In the genomic region with DNA sequence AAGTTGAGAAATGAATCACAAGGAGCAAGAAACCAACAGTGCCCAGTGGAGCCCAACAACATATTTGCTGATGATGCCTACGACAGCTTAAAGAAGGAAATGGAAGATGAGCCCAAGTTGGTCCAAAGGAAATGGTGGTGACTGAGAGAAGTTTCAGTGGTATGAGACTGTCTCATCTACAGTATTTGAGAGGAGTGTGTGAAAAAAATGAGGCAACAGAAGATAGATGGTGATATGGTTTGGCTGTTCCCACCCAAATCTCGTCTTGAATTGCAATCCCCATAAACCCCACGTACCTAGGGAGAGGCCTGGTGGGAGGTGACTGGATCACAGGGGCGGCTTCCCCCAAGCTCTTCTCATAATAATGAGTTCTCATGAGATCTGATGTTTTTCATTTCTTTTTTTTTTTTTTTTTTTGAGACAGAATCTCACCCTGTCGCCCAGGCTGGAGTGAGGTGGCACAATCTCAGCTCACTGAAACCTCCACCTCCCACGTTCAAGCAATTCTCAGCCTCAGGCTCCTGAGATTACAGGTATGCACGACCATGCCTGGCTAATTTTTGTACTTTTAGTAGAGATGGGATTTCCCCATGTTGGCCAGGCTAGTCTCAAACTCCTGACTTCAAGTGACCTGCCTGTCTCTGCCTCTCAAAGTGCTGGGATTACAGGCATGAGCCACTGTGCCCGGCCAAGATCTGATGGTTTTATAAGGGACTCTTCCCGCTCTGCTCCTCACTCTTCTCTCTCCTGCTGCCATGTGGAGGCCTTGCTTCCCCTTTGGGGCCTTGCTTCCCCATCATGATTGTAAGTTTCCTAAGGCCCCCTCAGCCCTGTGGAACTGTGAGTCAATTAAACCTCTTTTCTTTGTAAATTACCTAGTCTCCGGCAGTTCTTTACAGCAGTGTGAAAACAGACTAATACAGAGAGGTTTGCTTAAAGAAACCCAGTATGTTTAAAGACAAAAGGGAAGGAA, we compare ENCODE assay signal across 9 cellular contexts. TPM values are rescaled to one million over a fixed set of nuclear protein-coding genes. Genes with fewer than 3 reads are reported as not detected.
DNase-seq lines count a peak whose midpoint lies in the region; ATAC-seq and TF ChIP-seq lines count a peak whose summit lies in the region.
"Had no signal": no experiment of that assay in that cellular context is flagged by ENCODE, and none has a peak within 500 bp of the region (broad histone marks: within the 10 kb centered on the region; RNA-seq: fewer than 3 reads in every experiment).

No MANE protein-coding gene starts in this region.

- no peak for TF ChIP-seq POLR2A in upper lobe of left lung (IDR thresholded peaks at IDR 0.05)

- H3K4me3 Mint-ChIP-seq in CD4-positive, alpha-beta T cell = no peak overlapping the region
- no peak overlapping the region for H3K4me3 Mint-ChIP-seq in activated naive CD8-positive, alpha-beta T cell

- intact Hi-C loops in CD4-positive, alpha-beta T cell (cut with DNase I, micrococcal nuclease) = no loop called here

- H3K27me3 Mint-ChIP-seq in CD4-positive, alpha-beta T cell = no peaks in the 10 kb centered on the region
- H3K27me3 Mint-ChIP-seq in activated naive CD8-positive, alpha-beta T cell = no peaks in the 10 kb centered on the region

- CTCF ChIA-PET in CD4-positive, alpha-beta T cell (lab: Charles Lee) = no interaction called here

- no peak for TF ChIP-seq EP300 in upper lobe of left lung (IDR thresholded peaks at IDR 0.05)

- H3K4me1 ChIP-seq in upper lobe of left lung = no peaks in the 10 kb centered on the region

- no peak for TF ChIP-seq CTCF in CD4-positive, alpha-beta T cell (IDR thresholded peaks at IDR 0.05)
- TF ChIP-seq CTCF in upper lobe of left lung (IDR thresholded peaks at IDR 0.05) = no peak

- H3K27ac ChIP-seq in CD4-positive, alpha-beta T cell (ENCODE audit: low read depth, low read length) = no peak overlapping the region
- H3K27ac ChIP-seq in upper lobe of left lung = no peak overlapping the region

- H3K4me1 Mint-ChIP-seq in CD4-positive, alpha-beta T cell (ENCODE audit: low read depth) = peaks cover 19% of the 10 kb centered on the region
- peaks cover 19% of the 10 kb centered on the region for H3K4me1 Mint-ChIP-seq in activated naive CD8-positive, alpha-beta T cell (ENCODE audit: low read depth)

- no peak for DNase-seq in CD4-positive, alpha-beta T cell
- no peak for DNase-seq in NCI-H2081 treated with DMSO at 0.1 percent for 48 hours (lab: John Stamatoyannopoulos, UW)
- no peak for DNase-seq in D341Med (ENCODE audit: low spot score)
- no peak for DNase-seq in upper lobe of left lung
- no peak for DNase-seq in foreskin melanocyte
- DNase-seq: kidney glomerular epithelial cell had no signal

- POLR2A ChIA-PET in CD4-positive, alpha-beta T cell (lab: Charles Lee) = no interaction called here

- no peak overlapping the region for H3K4me3 ChIP-seq in upper lobe of left lung

- H3K36me3 Mint-ChIP-seq in CD4-positive, alpha-beta T cell (ENCODE audit: low read depth) = peaks cover 64% of the 10 kb centered on the region
- peaks cover 26% of the 10 kb centered on the region for H3K36me3 Mint-ChIP-seq in activated naive CD8-positive, alpha-beta T cell

- H3K9me3 Mint-ChIP-seq in CD4-positive, alpha-beta T cell = peaks cover 2% of the 10 kb centered on the region
- peaks cover 6% of the 10 kb centered on the region for H3K9me3 Mint-ChIP-seq in activated naive CD8-positive, alpha-beta T cell (ENCODE audit: low read depth)

- peak; percentile 46 for ATAC-seq in CD4-positive, alpha-beta T cell (ENCODE audit: poor library complexity)
- ATAC-seq in GM19455 (IDR thresholded peaks at IDR 0.05; ENCODE audit: unreplicated experiment) (peak; percentile 80), HG03342 (IDR thresholded peaks at IDR 0.05; ENCODE audit: unreplicated experiment) (peak; percentile 60), upper lobe of left lung (ENCODE audit: low FRiP score in 2 of 2) (no peak)

- H3K27me3 ChIP-seq in CD4-positive, alpha-beta T cell (ENCODE audit: control insufficient read depth, insufficient read depth, low read length) = no peaks in the 10 kb centered on the region
- no peaks in the 10 kb centered on the region for H3K27me3 ChIP-seq in upper lobe of left lung

- peak overlapping the region; percentile 41 for H3K27ac Mint-ChIP-seq in CD4-positive, alpha-beta T cell
- peak overlapping the region; percentile 85 for H3K27ac Mint-ChIP-seq in activated naive CD8-positive, alpha-beta T cell

- H3K9me3 ChIP-seq in CD4-positive, alpha-beta T cell (ENCODE audit: control insufficient read depth, low read length) = no peaks in the 10 kb centered on the region
- no peaks in the 10 kb centered on the region for H3K9me3 ChIP-seq in upper lobe of left lung

- peaks cover 0 to 22% (median 3%) of the 10 kb centered on the region in 4 donors for H3K36me3 ChIP-seq in upper lobe of left lung

- WGBS in upper lobe of left lung, 2 donors = 89% methylated on average over 10 of the region's 10 CpGs

RNA-seq across cellular contexts. Expression of a gene that starts 30.2 kb away (rescaled TPM):
- not detected for total RNA-seq in CD4-positive, alpha-beta T cell
- not detected for total RNA-seq in upper lobe of left lung

RNA-seq across cellular contexts. Expression of a gene that starts 36.2 kb away (rescaled TPM):
- total RNA-seq in CD4-positive, alpha-beta T cell = 100 to 1,000 TPM; 211 to 229 TPM
- total RNA-seq in upper lobe of left lung = 100 to 1,000 TPM in 2 of 6 donors, 10 to 100 TPM in 4; 50.6 to 170 (median 60.5) TPM

RNA-seq across cellular contexts. Expression of a gene that starts 59.4 kb away (rescaled TPM):
- 1 to 10 TPM in 1 of 2 experiments, under 1 TPM in 1; 0.66 to 1.1 TPM for total RNA-seq in CD4-positive, alpha-beta T cell
- total RNA-seq in upper lobe of left lung = 10 to 100 TPM in 5 of 6 donors, 1 to 10 TPM in 1; 9.4 to 22.3 (median 15.8) TPM

Comparison
In these comparisons a context has a peak if more than half of its experiments do, and no peak if none do; other contexts are left out.
1. ATAC-seq: peak in CD4-positive, alpha-beta T cell (single experiment), GM19455 (single experiment) and HG03342 (single experiment); none in upper lobe of left lung (0 of 2).
2. RNA of a gene that starts 59.4 kb away (total RNA-seq): 9.4 to 22.3 TPM in upper lobe of left lung; 0.66 to 1.1 TPM in CD4-positive, alpha-beta T cell; every median in the first group is over 4 times any median in the second.